In the genomic region with DNA sequence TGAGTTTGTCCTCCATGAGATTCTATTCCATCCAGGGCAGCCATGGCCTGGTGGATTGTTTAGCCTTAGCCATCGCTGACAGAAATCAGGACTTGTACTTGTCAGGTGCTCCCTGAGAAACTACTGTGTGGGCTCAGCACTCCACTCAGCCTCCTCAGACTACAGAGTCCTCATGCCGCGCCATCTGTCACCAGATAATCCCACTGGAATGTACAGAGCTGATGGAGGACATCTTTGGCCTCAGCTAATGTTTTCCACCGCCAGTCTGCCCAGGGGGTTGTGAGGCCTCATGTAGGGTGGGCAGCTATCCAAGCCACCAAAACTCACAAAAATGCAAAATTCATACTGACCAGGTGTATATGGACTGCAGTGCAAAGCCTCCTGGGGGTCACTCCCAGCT, we compare ENCODE assay signal across 18 cellular contexts. TPM values are rescaled to one million over a fixed set of nuclear protein-coding genes. Genes with fewer than 3 reads are reported as not detected.
"Had no signal": no experiment of that assay in that cellular context is flagged by ENCODE, and none has a peak within 500 bp of the region (broad histone marks: within the 10 kb centered on the region; RNA-seq: fewer than 3 reads in every experiment).

No MANE protein-coding gene starts in this region.

RNA-seq across cellular contexts. Expression of a gene that starts 48.6 kb away (rescaled TPM):
- total RNA-seq: natural killer cell, occipital lobe, osteoblast, ovary, progenitor cell of endocrine pancreas, psoas muscle, renal cortical epithelial cell, right cardiac atrium, right lobe of liver, sigmoid colon, smooth muscle cell, spleen, suprapubic skin, transverse colon, upper lobe of right lung, urinary bladder, uterus had no signal
- polyA plus RNA-seq: neural cell, right cardiac atrium, sigmoid colon, smooth muscle cell, urinary bladder had no signal
